ENCODE assay signal across 5 cellular contexts in genomic region chr4:160021870-160022269, GRCh38.
"Had no signal": no experiment of that assay in that cellular context is flagged by ENCODE, and none has a peak within 500 bp of the region (broad histone marks: within the 10 kb centered on the region; RNA-seq: fewer than 3 reads in every experiment).

No MANE protein-coding gene starts in this region.

- H2AFZ ChIP-seq: GM23248 had no signal

- H3K4me3 Mint-ChIP-seq: H9 had no signal

- ATAC-seq: K562 had no signal

- H3K27ac ChIP-seq: GM23248 had no signal

- H3K9me3 Mint-ChIP-seq: H9 had no signal

- DNase-seq: GM23248, H9, HCEC 1CT, IMR-90 had no signal

- H3K4me3 ChIP-seq: GM23248, K562 had no signal
